14 cellular contexts compared by ENCODE assay signal in the genomic region with DNA sequence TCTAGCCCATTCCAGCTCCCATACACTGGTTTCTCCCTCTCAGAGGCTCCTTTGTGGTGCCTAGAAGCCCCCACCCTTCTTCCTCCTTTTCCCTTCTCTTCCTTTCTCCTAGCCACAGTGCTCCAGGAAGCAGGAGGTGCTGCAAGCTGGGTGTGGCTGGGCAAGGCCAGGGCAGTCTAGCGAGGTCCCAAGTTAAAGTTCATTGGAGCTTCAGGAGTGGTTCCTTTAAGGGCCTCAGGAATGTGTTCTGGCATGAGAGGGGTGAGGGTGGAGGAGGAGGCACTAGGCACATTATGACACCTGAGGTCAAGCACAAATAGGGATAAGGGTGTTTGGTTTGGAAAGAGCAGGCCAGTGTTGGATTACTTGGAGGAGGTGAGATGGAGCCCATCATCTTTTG.
DNase-seq lines count a peak whose midpoint lies in the region; ATAC-seq and TF ChIP-seq lines count a peak whose summit lies in the region.
"Had no signal": no experiment of that assay in that cellular context is flagged by ENCODE, and none has a peak within 500 bp of the region (broad histone marks: within the 10 kb centered on the region; RNA-seq: fewer than 3 reads in every experiment).

No MANE protein-coding gene starts in this region.

- peak; percentile 61 for ATAC-seq in left lung
- ATAC-seq in sciatic nerve, result peak; percentile 12

- no peak for TF ChIP-seq CTCF in left lung (IDR thresholded peaks at IDR 0.05)

- H3K27ac ChIP-seq in left lung, result no peak overlapping the region
- H3K27ac ChIP-seq: 22Rv1, HL-60 had no signal

- H3K36me3 ChIP-seq in left lung, result no peaks in the 10 kb centered on the region
- H3K36me3 ChIP-seq: HAP-1 had no signal

- H3K27me3 ChIP-seq in left lung, result peaks cover 0 to 2% of the 10 kb centered on the region in 2 donors

- H3K9me3 ChIP-seq in left lung, result no peaks in the 10 kb centered on the region
- H3K9me3 ChIP-seq: Caco-2, HAP-1 had no signal

- intact Hi-C loops in left lung (cut with DNase I), result no loop called here
- intact Hi-C loops in sciatic nerve (cut with DNase I), result no loop called here

- no peak overlapping the region for H3K4me3 ChIP-seq in left lung
- H3K4me3 ChIP-seq: HAP-1 had no signal

- H3K4me1 ChIP-seq in left lung, result no peaks in the 10 kb centered on the region
- H3K4me1 ChIP-seq: Caco-2, HAP-1 had no signal

- DNase-seq in NCI-H2029 treated with DMSO at 0.1 percent for 48 hours (lab: John Stamatoyannopoulos, UW), result peak; percentile 8
- DNase-seq in NCI-H2029 (lab: John Stamatoyannopoulos, UW), result no peak
- no peak for DNase-seq in left lung
- no peak for DNase-seq in sciatic nerve (ENCODE audit: low spot score)
- no peak for DNase-seq in NCI-H524 treated with DMSO at 0.1 percent for 48 hours (lab: John Stamatoyannopoulos, UW)
- DNase-seq in NCI-H2196 treated with DMSO at 0.1 percent for 48 hours (lab: John Stamatoyannopoulos, UW; ENCODE audit: unreplicated experiment), result no peak
- no peak for DNase-seq in OCI-M1 (lab: John Stamatoyannopoulos, UW)
- DNase-seq: Caco-2; CD8-positive, alpha-beta memory T cell; DND-41; GDM1 had no signal
